In genomic region chr1:207654320-207654719, GRCh38 we compare ENCODE assay signal across 20 cellular contexts. TPM values are rescaled to one million over a fixed set of nuclear protein-coding genes. Genes with fewer than 3 reads are reported as not detected.
A peak's percentile ranks its signal among the peaks of the same experiment; 100 is the strongest.
DNase-seq lines count a peak whose midpoint lies in the region; ATAC-seq, FAIRE-seq and TF ChIP-seq lines count a peak whose summit lies in the region.
"Had no signal": no experiment of that assay in that cellular context is flagged by ENCODE, and none has a peak within 500 bp of the region (broad histone marks: within the 10 kb centered on the region; RNA-seq: fewer than 3 reads in every experiment).

No MANE protein-coding gene starts in this region.

- no peaks in the 10 kb centered on the region for H3K9me2 ChIP-seq in PC-3 (replicated peaks; ENCODE audit: low read length)

- TF ChIP-seq CTCF in PC-3 (conservative IDR thresholded peaks at IDR 0.05; ENCODE audit: low read depth, low read length) (peak; percentile 65), endothelial cell of umbilical vein (IDR thresholded peaks at IDR 0.05; ENCODE audit: extremely low read depth in 1 of 2, insufficient read depth in 1 of 2, low read depth in 1 of 2, low read length in 2 of 2) (no peak), Caco-2 (IDR thresholded peaks at IDR 0.05; ENCODE audit: insufficient read depth in 1 of 2, low read depth in 1 of 2, low read length in 1 of 2, severe bottlenecking in 1 of 2, unreplicated experiment in 1 of 2) (no peak), colonic mucosa (IDR thresholded peaks at IDR 0.05) (no peak)

- H3K9ac ChIP-seq in PC-3 (ENCODE audit: low read length) (no peak overlapping the region), endothelial cell of umbilical vein (replicated peaks; ENCODE audit: extremely low read depth, insufficient read depth, low read length) (no peak overlapping the region), colonic mucosa (ENCODE audit: low read depth in 2 of 2, low read length in 2 of 2) (no peak overlapping the region)

- H3K9me3 ChIP-seq in PC-3 (ENCODE audit: low read length) (no peaks in the 10 kb centered on the region), endothelial cell of umbilical vein (replicated peaks; ENCODE audit: control insufficient read depth, insufficient read depth, low read length) (no peaks in the 10 kb centered on the region), Caco-2 (no peaks in the 10 kb centered on the region), colonic mucosa (no peaks in the 10 kb centered on the region)
- H3K9me3 ChIP-seq: tibial nerve had no signal

- no peak overlapping the region for H3K4me3 Mint-ChIP-seq in Caco-2 (ENCODE audit: unreplicated experiment)
- H3K4me3 Mint-ChIP-seq: effector memory CD8-positive, alpha-beta T cell had no signal

- H3K27me3 Mint-ChIP-seq in Caco-2 (ENCODE audit: insufficient read depth, unreplicated experiment), result peaks cover 6% of the 10 kb centered on the region

- H3K9me1 ChIP-seq in endothelial cell of umbilical vein (replicated peaks; ENCODE audit: control insufficient read depth, extremely low read depth, insufficient read depth, low read length), result no peaks in the 10 kb centered on the region

- CTCF ChIA-PET in PC-3 (lab: Charles Lee), result interaction anchor here (0.6 to 1.1 kb wide), 4 partner anchors 39 to 143 kb away, joined by 3 to 12 read pairs (median 6); no protein-coding TSS in a partner anchor
- CTCF ChIA-PET in endothelial cell of umbilical vein (lab: Charles Lee), result interaction anchor here (0.8 to 1.2 kb wide), 7 partner anchors 12 to 143 kb away, joined by 3 to 19 read pairs (median 6); no protein-coding TSS in a partner anchor
- CTCF ChIA-PET in Caco-2 (lab: Charles Lee), result interaction anchor here (1.0 to 1.3 kb wide), 2 partner anchors 44 to 143 kb away, joined by 8 to 9 read pairs; no protein-coding TSS in a partner anchor

- DNase-seq in DMS 273 (lab: John Stamatoyannopoulos, UW; ENCODE audit: unreplicated experiment) (peak; percentile 9), DMS 273 treated with DMSO at 0.1 percent for 48 hours (lab: John Stamatoyannopoulos, UW) (no peak), PC-3 (peak; percentile 58), endothelial cell of umbilical vein (ENCODE audit: low read depth, low spot score) (peak; percentile 6), renal cortical epithelial cell (ENCODE audit: low read depth) (peak; percentile 10), Caco-2 (no peak), colonic mucosa (no peak)
- DNase-seq: 8988T; activated CD4-positive, CD25-positive, alpha-beta regulatory T cell; DMS79; effector memory CD8-positive, alpha-beta T cell; GOT3; hypothalamus; NCI-H526 treated with DMSO at 0.1 percent for 48 hours had no signal

- no peaks in the 10 kb centered on the region for H3K4me1 Mint-ChIP-seq in Caco-2 (ENCODE audit: low read depth, unreplicated experiment)

- no peaks in the 10 kb centered on the region for H3F3A ChIP-seq in PC-3 (ENCODE audit: low read length, unreplicated experiment)

- BruUV-seq in PC-3 (replicated peaks; lab: Mats Ljungman, UMichigan) (no TSS peak), endothelial cell of umbilical vein (replicated peaks; lab: Mats Ljungman, UMichigan) (no TSS peak), Caco-2 (replicated peaks; lab: Mats Ljungman, UMichigan) (no TSS peak)

- POLR2A ChIA-PET in PC-3 (lab: Charles Lee; ENCODE audit: unreplicated experiment), result no interaction called here
- POLR2A ChIA-PET in endothelial cell of umbilical vein (lab: Charles Lee), result no interaction called here
- POLR2A ChIA-PET in Caco-2 (lab: Charles Lee), result no interaction called here

- no peaks in the 10 kb centered on the region for H3K9me3 Mint-ChIP-seq in Caco-2 (ENCODE audit: unreplicated experiment)
- H3K9me3 Mint-ChIP-seq: effector memory CD8-positive, alpha-beta T cell had no signal

- no peak overlapping the region for H3K27ac Mint-ChIP-seq in Caco-2 (ENCODE audit: unreplicated experiment)
- H3K27ac Mint-ChIP-seq: effector memory CD8-positive, alpha-beta T cell had no signal

- H3K4me1 ChIP-seq in PC-3 (ENCODE audit: insufficient read depth, low read length) (no peaks in the 10 kb centered on the region), endothelial cell of umbilical vein (ENCODE audit: control insufficient read depth, extremely low read depth, insufficient read depth, low read length) (no peaks in the 10 kb centered on the region), Caco-2 (no peaks in the 10 kb centered on the region), colonic mucosa (no peaks in the 10 kb centered on the region)
- H3K4me1 ChIP-seq: tibial nerve had no signal

- peaks cover 65% of the 10 kb centered on the region for H3K27me3 ChIP-seq in PC-3 (ENCODE audit: low read length)
- H3K27me3 ChIP-seq in endothelial cell of umbilical vein (ENCODE audit: control insufficient read depth in 2 of 2, insufficient read depth in 2 of 2, low read length in 2 of 2), result peaks cover 7 to 19% of the 10 kb centered on the region in 2 experiments
- H3K27me3 ChIP-seq in Caco-2 (replicated peaks; ENCODE audit: control insufficient read depth, insufficient read depth, low read length), result no peaks in the 10 kb centered on the region
- no peaks in the 10 kb centered on the region for H3K27me3 ChIP-seq in colonic mucosa

- H3K4me3 ChIP-seq in PC-3 (ENCODE audit: low read length) (no peak overlapping the region), endothelial cell of umbilical vein (replicated peaks in 1 of 3; ENCODE audit: insufficient read depth in 1 of 3, low read depth in 1 of 3, low read length in 3 of 3) (no peak overlapping the region), Caco-2 (ENCODE audit: low read depth, low read length) (no peak overlapping the region), colonic mucosa (no peak overlapping the region)
- H3K4me3 ChIP-seq: SK-N-MC, tibial nerve had no signal

- H3K27ac ChIP-seq in PC-3 (ENCODE audit: low read length) (no peak overlapping the region), endothelial cell of umbilical vein (ENCODE audit: insufficient read depth, low read depth, low read length) (no peak overlapping the region), colonic mucosa (no peak overlapping the region)
- H3K27ac ChIP-seq: SK-N-MC, tibial nerve had no signal

- no peak for TF ChIP-seq POLR2A in endothelial cell of umbilical vein (IDR thresholded peaks at IDR 0.05; ENCODE audit: low read depth, low read length)

- no peaks in the 10 kb centered on the region for H3K79me2 ChIP-seq in PC-3 (ENCODE audit: low read length)
- no peaks in the 10 kb centered on the region for H3K79me2 ChIP-seq in endothelial cell of umbilical vein (ENCODE audit: control insufficient read depth, insufficient read depth, low read length)

- H4K20me1 ChIP-seq in PC-3 (ENCODE audit: low read length) (no peaks in the 10 kb centered on the region), endothelial cell of umbilical vein (replicated peaks; ENCODE audit: control insufficient read depth, extremely low read depth, insufficient read depth, low read length) (no peaks in the 10 kb centered on the region)

- H3K4me2 ChIP-seq in PC-3 (ENCODE audit: low read length) (no peak overlapping the region), endothelial cell of umbilical vein (ENCODE audit: insufficient read depth, low read length) (no peak overlapping the region)

- ATAC-seq in PC-3 (peak; percentile 79), GM18867 (IDR thresholded peaks at IDR 0.05; ENCODE audit: unreplicated experiment) (no peak)
- ATAC-seq: effector memory CD8-positive, alpha-beta T cell had no signal

- FAIRE-seq in endothelial cell of umbilical vein (lab: Jason Lieb, UNC), result no peak
- FAIRE-seq: GM12892, HTR-8/SVneo had no signal

- intact Hi-C loops in PC-3 (cut with micrococcal nuclease), result loop anchor here (1.0 kb wide), 3 partner anchors 18 to 143 kb away; no protein-coding TSS in a partner anchor
- intact Hi-C loops in endothelial cell of umbilical vein (cut with micrococcal nuclease), result loop anchor here (2.0 kb wide), 2 partner anchors 44 to 142 kb away; no protein-coding TSS in a partner anchor
- intact Hi-C loops in Caco-2 (cut with micrococcal nuclease; ENCODE audit: unreplicated experiment), result loop anchor here (2.0 kb wide), 1 partner anchor 44 kb away; no protein-coding TSS in a partner anchor
- intact Hi-C loops in colonic mucosa (cut with DNase I), result no loop called here

- no peaks in the 10 kb centered on the region for H3K36me3 ChIP-seq in PC-3 (ENCODE audit: low read depth, low read length)
- H3K36me3 ChIP-seq in endothelial cell of umbilical vein (ENCODE audit: control insufficient read depth in 2 of 2, extremely low read depth in 1 of 2, insufficient read depth in 2 of 2, low read length in 2 of 2), result no peaks in the 10 kb centered on the region
- no peaks in the 10 kb centered on the region for H3K36me3 ChIP-seq in Caco-2 (ENCODE audit: control insufficient read depth, insufficient read depth, low read length)
- H3K36me3 ChIP-seq in colonic mucosa, result no peaks in the 10 kb centered on the region
- H3K36me3 ChIP-seq: tibial nerve had no signal

- H2AFZ ChIP-seq in PC-3 (ENCODE audit: low read length) (no peak overlapping the region), endothelial cell of umbilical vein (ENCODE audit: low read depth, low read length) (no peak overlapping the region)

- dilution Hi-C loops in endothelial cell of umbilical vein (cut with MboI; ENCODE audit: extremely low pct_ligation_motif_present, low sequenced_read_pairs), result no loop called here

- no peaks in the 10 kb centered on the region for H3K36me3 Mint-ChIP-seq in Caco-2 (ENCODE audit: insufficient read depth, unreplicated experiment)

TF ChIP-seq in endothelial cell of umbilical vein, 7 proteins besides CTCF, POLR2A, EP300 and RAD21 (continues in another document):
- TF ChIP-seq EZH2 (IDR thresholded peaks at IDR 0.05; ENCODE audit: borderline replicate concordance, low read depth, low read length, severe bottlenecking), result no peak
- no peak for TF ChIP-seq MAX (IDR thresholded peaks at IDR 0.05; ENCODE audit: insufficient read depth, insufficient read length)
- TF ChIP-seq JUN (IDR thresholded peaks at IDR 0.05; ENCODE audit: borderline replicate concordance, insufficient read depth, insufficient read length, low read depth), result no peak
- TF ChIP-seq POLR2AphosphoS5 (IDR thresholded peaks at IDR 0.05; ENCODE audit: insufficient read depth, low read depth, low read length), result no peak
- TF ChIP-seq MYC (IDR thresholded peaks at IDR 0.05; ENCODE audit: low read depth, low read length), result no peak

RNA-seq across cellular contexts. Expression of gene CR1L, which starts 9.4 kb away (rescaled TPM):
- total RNA-seq in PC-3 (2014; rRNA removed) (not detected in 2 replicates), endothelial cell of umbilical vein (not detected in 2 replicates), renal cortical epithelial cell (not detected in 2 replicates), Caco-2 (2022) (not detected in 2 replicates), colonic mucosa (not detected)
- not detected in 2 replicates for polyA plus RNA-seq in endothelial cell of umbilical vein
- polyA plus RNA-seq in endothelial cell of umbilical vein (2011; cell fraction: cytosol; rRNA removed), result not detected in 2 replicates
- polyA plus RNA-seq in endothelial cell of umbilical vein (2011; cell fraction: nucleus; rRNA removed), result not detected in 2 replicates
- polyA plus RNA-seq in endothelial cell of umbilical vein (2012), result not detected in 2 replicates
- polyA minus RNA-seq in endothelial cell of umbilical vein, result 0.19 TPM in 1 of 2 replicates, not detected in the other
- polyA minus RNA-seq in endothelial cell of umbilical vein (2011; cell fraction: cytosol; rRNA and poly(A)+ RNA removed), result not detected
- not detected in 2 replicates for polyA minus RNA-seq in endothelial cell of umbilical vein (2011; cell fraction: nucleus; rRNA and poly(A)+ RNA removed)
- total RNA-seq: lower leg skin had no signal

Comparison
In these comparisons a context has a peak if more than half of its experiments do, and no peak if none do; other contexts are left out.
1. DNase-seq: peak in DMS 273 (single experiment), PC-3 (single experiment), endothelial cell of umbilical vein (single experiment) and renal cortical epithelial cell (single experiment); none in DMS 273 treated with DMSO at 0.1 percent for 48 hours (single experiment), Caco-2 (0 of 2) and colonic mucosa (single experiment).